ENCODE assay signal across 12 cellular contexts in genomic region chr3:46852329-46852720, GRCh38. TPM values are rescaled to one million over a fixed set of nuclear protein-coding genes. Genes with fewer than 3 reads are reported as not detected.
"Had no signal": no experiment of that assay in that cellular context is flagged by ENCODE, and none has a peak within 500 bp of the region (broad histone marks: within the 10 kb centered on the region; RNA-seq: fewer than 3 reads in every experiment).

No MANE protein-coding gene starts in this region.

- H3K27me3 ChIP-seq: gastrocnemius medialis, ovary, sigmoid colon, tibial artery, uterus had no signal

- DNase-seq: activated CD8-positive, alpha-beta memory T cell treated with anti-CD3 and anti-CD28 coated beads, Interleukin-2, amount 10 ng/mL, durations not matched to agents 7 days and 5 days; activated naive CD4-positive, alpha-beta T cell treated with Interleukin-2 at 50 U/mL for 16 hours; sigmoid colon; stimulated activated CD4-positive, alpha-beta T cell treated with anti-CD3 and anti-CD28 coated beads, Interleukin-12 subunit alpha, Interleukin-12 subunit beta, amount 100 ng/mL, for 4 hours had no signal

- H3K4me1 ChIP-seq: uterus had no signal

- ATAC-seq: activated CD8-positive, alpha-beta memory T cell treated with anti-CD3 and anti-CD28 coated beads, Interleukin-2, amount 10 ng/mL, durations not matched to agents 7 days and 5 days; activated naive CD8-positive, alpha-beta T cell treated with anti-CD3 and anti-CD28 coated beads, Interleukin-2, amount 50 U/mL, for 24 hours; gastrocnemius medialis had no signal

- H3K4me3 ChIP-seq: gastrocnemius medialis, ovary, sigmoid colon, SK-N-MC, tibial artery, uterus had no signal

- H3K9me3 ChIP-seq: gastrocnemius medialis, ovary, sigmoid colon, tibial artery, uterus had no signal

- H3K36me3 ChIP-seq: gastrocnemius medialis, ovary, sigmoid colon, tibial artery, uterus had no signal

- H3K27ac ChIP-seq: ovary, sigmoid colon, SK-N-MC, tibial artery, uterus had no signal

RNA-seq across cellular contexts. Expression of gene MYL3, which starts 10.9 kb away (rescaled TPM):
- total RNA-seq: activated CD8-positive, alpha-beta memory T cell treated with anti-CD3 and anti-CD28 coated beads, Interleukin-2, amount 10 ng/mL, durations not matched to agents 7 days and 5 days; activated T-helper 1 cell treated with anti-CD3 and anti-CD28 coated beads, Interleukin-12 subunit alpha, Interleukin-12 subunit beta, Interleukin-2, Interleukin-4 antibody, amounts not matched to agents 30 ng/mL and 10 ng/mL and 1 ng/mL, durations not matched to agents 14 hours and 24 hours and 36 hours; dermis microvascular lymphatic vessel endothelial cell had no signal

RNA-seq across cellular contexts. Expression of gene PTH1R, which starts 25.2 kb away (rescaled TPM):
- total RNA-seq: activated CD8-positive, alpha-beta memory T cell treated with anti-CD3 and anti-CD28 coated beads, Interleukin-2, amount 10 ng/mL, durations not matched to agents 7 days and 5 days; activated T-helper 1 cell treated with anti-CD3 and anti-CD28 coated beads, Interleukin-12 subunit alpha, Interleukin-12 subunit beta, Interleukin-2, Interleukin-4 antibody, amounts not matched to agents 30 ng/mL and 10 ng/mL and 1 ng/mL, durations not matched to agents 14 hours and 24 hours and 36 hours had no signal
